ENCODE assay signal across 29 cellular contexts in genomic region chr22:48065852-48066251, GRCh38.
"Had no signal": no experiment of that assay in that cellular context is flagged by ENCODE, and none has a peak within 500 bp of the region (broad histone marks: within the 10 kb centered on the region; RNA-seq: fewer than 3 reads in every experiment).

No MANE protein-coding gene starts in this region.

- H3K36me3 ChIP-seq: breast epithelium, heart right ventricle, left lung, neural progenitor cell, stomach, tibial artery, upper lobe of right lung had no signal

- H3K27ac Mint-ChIP-seq: activated CD4-positive, alpha-beta memory T cell treated with anti-CD3 and anti-CD28 coated beads, Interleukin-2, amount 10 ng/mL, durations not matched to agents 7 days and 5 days; activated CD4-positive, alpha-beta T cell treated with anti-CD3 and anti-CD28 coated beads, Interleukin-2, amount 10 ng/mL, durations not matched to agents 7 days and 5 days; activated naive CD4-positive, alpha-beta T cell treated with anti-CD3 and anti-CD28 coated beads, Interleukin-2, amount 50 U/mL, for 24 hours; activated T-cell treated with anti-CD3 and anti-CD28 coated beads, Interleukin-2, amount 50 U/mL, for 24 hours; activated T-helper 2 cell treated with anti-CD3 and anti-CD28 coated beads, Interferon-gamma antibody, Interleukin-2, Interleukin-4, amounts not matched to agents 10 μg/mL and 5 μg/mL and 100 μg/mL, durations not matched to agents 14 hours and 24 hours and 36 hours; dendritic cell treated with granulocyte-macrophage colony-stimulating factor and Interleukin-4, amounts not matched to agents 40 ng/mL and 50 ng/mL, for 4 days; endodermal cell; natural killer cell; neural progenitor cell; stimulated activated memory B cell treated with anti-CD40 and anti-IgM and Interleukin-4, amounts not matched to agents 10 μg/mL and 1 μg/mL and 100 μg/mL, for 72 hours; T-helper 17 cell had no signal

- H3K4me1 ChIP-seq: breast epithelium, foreskin keratinocyte, heart right ventricle, left lung, neural progenitor cell, stomach, tibial artery, upper lobe of right lung had no signal

- H3K4me3 ChIP-seq: breast epithelium, heart right ventricle, left lung, lung, neural progenitor cell, stomach, tibial artery, upper lobe of right lung had no signal

- ATAC-seq: esophagus mucosa; foreskin keratinocyte; heart right ventricle; left lung; natural killer cell; sciatic nerve; stimulated activated memory B cell treated with anti-CD40 and anti-IgM and Interleukin-4, amounts not matched to agents 10 μg/mL and 1 μg/mL and 100 μg/mL, for 72 hours; T-helper 17 cell; upper lobe of right lung had no signal

- H3K9me3 ChIP-seq: upper lobe of right lung had no signal

- H3K27me3 ChIP-seq: foreskin keratinocyte, left lung, neural progenitor cell, tibial artery, upper lobe of right lung had no signal

- H3K36me3 Mint-ChIP-seq: activated naive CD4-positive, alpha-beta T cell treated with anti-CD3 and anti-CD28 coated beads, Interleukin-2, amount 50 U/mL, for 24 hours; natural killer cell; neural progenitor cell; stimulated activated memory B cell treated with anti-CD40 and anti-IgM and Interleukin-4, amounts not matched to agents 10 μg/mL and 1 μg/mL and 100 μg/mL, for 72 hours had no signal

- H3K4me2 ChIP-seq: neural progenitor cell had no signal

- H3K9ac ChIP-seq: neural progenitor cell had no signal

- DNase-seq: activated CD4-positive, alpha-beta memory T cell treated with anti-CD3 and anti-CD28 coated beads, Interleukin-2, amount 10 ng/mL, durations not matched to agents 7 days and 5 days; activated CD4-positive, alpha-beta T cell treated with anti-CD3 and anti-CD28 coated beads, Interleukin-2, amount 10 ng/mL, durations not matched to agents 7 days and 5 days; activated CD4-positive, CD25-positive, alpha-beta regulatory T cell treated with anti-CD3 and anti-CD28 coated beads, Interleukin-2, amount 50 U/mL, for 72 hours; activated CD8-positive, alpha-beta memory T cell treated with anti-CD3 and anti-CD28 coated beads, Interleukin-2, amount 50 U/mL, for 48 hours; activated T-cell treated with anti-CD3 and anti-CD28 coated beads, Interleukin-2, amount 50 U/mL, for 24 hours; central memory CD4-positive, alpha-beta T cell; endodermal cell; foreskin keratinocyte; heart right ventricle; kidney glomerular epithelial cell; mesendoderm; natural killer cell; small intestine; stimulated activated CD4-positive, alpha-beta T cell treated with anti-CD3 and anti-CD28 coated beads, Interleukin-4, amount 100 ng/mL, for 24 hours; stomach; T-helper 17 cell; T1000; tibial artery had no signal

- H3K9me3 Mint-ChIP-seq: activated CD4-positive, alpha-beta memory T cell treated with anti-CD3 and anti-CD28 coated beads, Interleukin-2, amount 10 ng/mL, durations not matched to agents 7 days and 5 days; activated CD4-positive, alpha-beta T cell treated with anti-CD3 and anti-CD28 coated beads, Interleukin-2, amount 10 ng/mL, durations not matched to agents 7 days and 5 days; activated naive CD4-positive, alpha-beta T cell treated with anti-CD3 and anti-CD28 coated beads, Interleukin-2, amount 50 U/mL, for 24 hours; activated T-cell treated with anti-CD3 and anti-CD28 coated beads, Interleukin-2, amount 50 U/mL, for 24 hours; activated T-helper 2 cell treated with anti-CD3 and anti-CD28 coated beads, Interferon-gamma antibody, Interleukin-2, Interleukin-4, amounts not matched to agents 10 μg/mL and 5 μg/mL and 100 μg/mL, durations not matched to agents 14 hours and 24 hours and 36 hours; dendritic cell treated with granulocyte-macrophage colony-stimulating factor and Interleukin-4, amounts not matched to agents 40 ng/mL and 50 ng/mL, for 4 days; natural killer cell; stimulated activated memory B cell treated with anti-CD40 and anti-IgM and Interleukin-4, amounts not matched to agents 10 μg/mL and 1 μg/mL and 100 μg/mL, for 72 hours had no signal

- H2AFZ ChIP-seq: neural progenitor cell had no signal

- H3K27ac ChIP-seq: breast epithelium, foreskin keratinocyte, heart right ventricle, left lung, neural progenitor cell, stomach, tibial artery, upper lobe of right lung had no signal
